ENCODE assay signal across 28 cellular contexts in genomic region chr1:114728553-114728952, GRCh38. TPM values are rescaled to one million over a fixed set of nuclear protein-coding genes. Genes with fewer than 3 reads are reported as not detected.
DNase-seq lines count a peak whose midpoint lies in the region; ATAC-seq and TF ChIP-seq lines count a peak whose summit lies in the region.
"Had no signal": no experiment of that assay in that cellular context is flagged by ENCODE, and none has a peak within 500 bp of the region (broad histone marks: within the 10 kb centered on the region; RNA-seq: fewer than 3 reads in every experiment).

No MANE protein-coding gene starts in this region.

- no peaks in the 10 kb centered on the region for H3K27me3 Mint-ChIP-seq in activated CD4-positive, alpha-beta T cell treated with anti-CD3 and anti-CD28 coated beads for 36 hours
- H3K27me3 Mint-ChIP-seq in activated CD4-positive, alpha-beta T cell treated with anti-CD3 and anti-CD28 coated beads, Interleukin-2, amount 10 ng/mL, durations not matched to agents 7 days and 5 days = no peaks in the 10 kb centered on the region
- H3K27me3 Mint-ChIP-seq in CD4-positive, alpha-beta memory T cell = no peaks in the 10 kb centered on the region
- H3K27me3 Mint-ChIP-seq in activated naive CD8-positive, alpha-beta T cell treated with anti-CD3 and anti-CD28 coated beads for 36 hours = no peaks in the 10 kb centered on the region
- H3K27me3 Mint-ChIP-seq in progenitor cell of endocrine pancreas = no peaks in the 10 kb centered on the region
- H3K27me3 Mint-ChIP-seq: B cell; CD8-positive, alpha-beta memory T cell had no signal

- intact Hi-C loops in activated CD4-positive, alpha-beta T cell treated with anti-CD3 and anti-CD28 coated beads for 36 hours (cut with DNase I, micrococcal nuclease) = no loop called here
- intact Hi-C loops in CD4-positive, alpha-beta memory T cell (cut with micrococcal nuclease) = no loop called here

- CTCF ChIA-PET in activated CD4-positive, alpha-beta T cell treated with anti-CD3 and anti-CD28 coated beads for 36 hours (lab: Charles Lee) = interaction anchor here (1.0 kb wide), 2 partner anchors 9 to 47 kb away, joined by 3 read pairs; no protein-coding TSS in a partner anchor
- CTCF ChIA-PET in activated CD4-positive, alpha-beta T cell treated with anti-CD3 and anti-CD28 coated beads, Interleukin-2, amount 10 ng/mL, durations not matched to agents 7 days and 5 days (lab: Charles Lee) = interaction anchor here (1.2 to 1.3 kb wide), 2 partner anchors 9 to 17 kb away, joined by 3 to 5 read pairs; no protein-coding TSS in a partner anchor
- CTCF ChIA-PET in CD4-positive, alpha-beta memory T cell (lab: Charles Lee; ENCODE audit: partially characterized antibody) = no interaction called here

- no peak overlapping the region for H3K4me3 ChIP-seq in CD4-positive, alpha-beta memory T cell (ENCODE audit: low read length in 2 of 2)

- TF ChIP-seq CTCF in progenitor cell of endocrine pancreas (IDR thresholded peaks at IDR 0.05; ENCODE audit: unreplicated experiment) = no peak

- H3K36me3 Mint-ChIP-seq in activated CD4-positive, alpha-beta T cell treated with anti-CD3 and anti-CD28 coated beads for 36 hours (ENCODE audit: low read depth) = peaks cover 71% of the 10 kb centered on the region
- H3K36me3 Mint-ChIP-seq in activated CD4-positive, alpha-beta T cell treated with anti-CD3 and anti-CD28 coated beads, Interleukin-2, amount 10 ng/mL, durations not matched to agents 7 days and 5 days (ENCODE audit: low read depth) = peaks cover 76% of the 10 kb centered on the region
- H3K36me3 Mint-ChIP-seq in CD4-positive, alpha-beta memory T cell = peaks cover 65 to 90% of the 10 kb centered on the region in 2 donors
- peaks cover 41% of the 10 kb centered on the region for H3K36me3 Mint-ChIP-seq in activated naive CD8-positive, alpha-beta T cell treated with anti-CD3 and anti-CD28 coated beads for 36 hours
- peaks cover 40% of the 10 kb centered on the region for H3K36me3 Mint-ChIP-seq in progenitor cell of endocrine pancreas (ENCODE audit: insufficient read depth)

- no peaks in the 10 kb centered on the region for H3K27me3 ChIP-seq in CD4-positive, alpha-beta memory T cell (ENCODE audit: insufficient read depth, low read length)

- H3K4me1 Mint-ChIP-seq in activated CD4-positive, alpha-beta T cell treated with anti-CD3 and anti-CD28 coated beads for 36 hours = peaks cover 10% of the 10 kb centered on the region
- H3K4me1 Mint-ChIP-seq in activated CD4-positive, alpha-beta T cell treated with anti-CD3 and anti-CD28 coated beads, Interleukin-2, amount 10 ng/mL, durations not matched to agents 7 days and 5 days = peaks cover 5% of the 10 kb centered on the region
- H3K4me1 Mint-ChIP-seq in CD4-positive, alpha-beta memory T cell = peaks cover 4 to 10% (median 6%) of the 10 kb centered on the region in 4 donors
- peaks cover 9% of the 10 kb centered on the region for H3K4me1 Mint-ChIP-seq in activated naive CD8-positive, alpha-beta T cell treated with anti-CD3 and anti-CD28 coated beads for 36 hours
- no peaks in the 10 kb centered on the region for H3K4me1 Mint-ChIP-seq in progenitor cell of endocrine pancreas (ENCODE audit: low read depth)
- H3K4me1 Mint-ChIP-seq: B cell had no signal

- no peak overlapping the region for H3K4me3 Mint-ChIP-seq in activated CD4-positive, alpha-beta T cell treated with anti-CD3 and anti-CD28 coated beads for 36 hours
- no peak overlapping the region for H3K4me3 Mint-ChIP-seq in activated CD4-positive, alpha-beta T cell treated with anti-CD3 and anti-CD28 coated beads, Interleukin-2, amount 10 ng/mL, durations not matched to agents 7 days and 5 days
- no peak overlapping the region for H3K4me3 Mint-ChIP-seq in CD4-positive, alpha-beta memory T cell
- H3K4me3 Mint-ChIP-seq in activated naive CD8-positive, alpha-beta T cell treated with anti-CD3 and anti-CD28 coated beads for 36 hours = no peak overlapping the region
- H3K4me3 Mint-ChIP-seq in progenitor cell of endocrine pancreas (ENCODE audit: low read depth) = no peak overlapping the region
- H3K4me3 Mint-ChIP-seq: B cell; CD8-positive, alpha-beta memory T cell had no signal

- peak overlapping the region; percentile 13 for H3K27ac Mint-ChIP-seq in activated CD4-positive, alpha-beta T cell treated with anti-CD3 and anti-CD28 coated beads for 36 hours
- no peak overlapping the region for H3K27ac Mint-ChIP-seq in activated CD4-positive, alpha-beta T cell treated with anti-CD3 and anti-CD28 coated beads, Interleukin-2, amount 10 ng/mL, durations not matched to agents 7 days and 5 days
- H3K27ac Mint-ChIP-seq in CD4-positive, alpha-beta memory T cell = peak overlapping the region in 5 of 7 donors; percentile 17 to 72 (median 37)
- H3K27ac Mint-ChIP-seq in activated naive CD8-positive, alpha-beta T cell treated with anti-CD3 and anti-CD28 coated beads for 36 hours = peak overlapping the region; percentile 62
- H3K27ac Mint-ChIP-seq in progenitor cell of endocrine pancreas = peak overlapping the region; percentile 60
- H3K27ac Mint-ChIP-seq: B cell had no signal

- H3K27ac ChIP-seq in CD4-positive, alpha-beta memory T cell (ENCODE audit: low read depth, low read length) = no peak overlapping the region
- H3K27ac ChIP-seq: 22Rv1, C4-2B, HL-60 had no signal

- POLR2A ChIA-PET in activated CD4-positive, alpha-beta T cell treated with anti-CD3 and anti-CD28 coated beads for 36 hours (lab: Charles Lee) = no interaction called here
- POLR2A ChIA-PET in activated CD4-positive, alpha-beta T cell treated with anti-CD3 and anti-CD28 coated beads, Interleukin-2, amount 10 ng/mL, durations not matched to agents 7 days and 5 days (lab: Charles Lee) = no interaction called here
- POLR2A ChIA-PET in CD4-positive, alpha-beta memory T cell (lab: Charles Lee; ENCODE audit: partially characterized antibody) = no interaction called here

- no peaks in the 10 kb centered on the region for H3K9me3 ChIP-seq in CD4-positive, alpha-beta memory T cell (ENCODE audit: control insufficient read depth in 1 of 2, low read length in 2 of 2)

- DNase-seq in activated CD4-positive, alpha-beta T cell treated with anti-CD3 and anti-CD28 coated beads for 36 hours = no peak
- no peak for DNase-seq in activated CD4-positive, alpha-beta T cell treated with anti-CD3 and anti-CD28 coated beads, Interleukin-2, amount 10 ng/mL, durations not matched to agents 7 days and 5 days
- no peak for DNase-seq in CD4-positive, alpha-beta memory T cell
- DNase-seq in activated naive CD8-positive, alpha-beta T cell treated with anti-CD3 and anti-CD28 coated beads for 36 hours = no peak
- DNase-seq in progenitor cell of endocrine pancreas (ENCODE audit: low spot score, unreplicated experiment) = no peak
- DNase-seq in NCI-H82 treated with DMSO at 0.1 percent for 48 hours (lab: John Stamatoyannopoulos, UW; ENCODE audit: unreplicated experiment) = no peak
- DNase-seq in nucleus accumbens (lab: John Stamatoyannopoulos, UW) = no peak
- DNase-seq: CD8-positive, alpha-beta memory T cell; DMS79 treated with DMSO at 0.1 percent for 48 hours; GF-D8; Kasumi-1; NCI-H1105 treated with DMSO at 0.1 percent for 48 hours; NCI-H146; NCI-H1930; NCI-H2107; NCI-H446; NCI-H524 treated with DMSO at 0.1 percent for 48 hours; NCI-H774; NK-92 treated with Interleukin-12 subunit alpha and Interleukin-12 subunit beta, amount 100 ng/mL, for 24 hours; PC-3 had no signal

- no peaks in the 10 kb centered on the region for H3K4me1 ChIP-seq in CD4-positive, alpha-beta memory T cell (ENCODE audit: insufficient read depth, low read length)

- ATAC-seq in activated CD4-positive, alpha-beta T cell treated with anti-CD3 and anti-CD28 coated beads for 36 hours = no peak
- ATAC-seq in HG02973 (IDR thresholded peaks at IDR 0.05; ENCODE audit: unreplicated experiment) = no peak
- ATAC-seq: HCT116, PC-3 had no signal

- H3K9me3 Mint-ChIP-seq in activated CD4-positive, alpha-beta T cell treated with anti-CD3 and anti-CD28 coated beads for 36 hours (ENCODE audit: low read depth) = no peaks in the 10 kb centered on the region
- H3K9me3 Mint-ChIP-seq in activated CD4-positive, alpha-beta T cell treated with anti-CD3 and anti-CD28 coated beads, Interleukin-2, amount 10 ng/mL, durations not matched to agents 7 days and 5 days = no peaks in the 10 kb centered on the region
- H3K9me3 Mint-ChIP-seq in CD4-positive, alpha-beta memory T cell = no peaks in the 10 kb centered on the region
- H3K9me3 Mint-ChIP-seq in activated naive CD8-positive, alpha-beta T cell treated with anti-CD3 and anti-CD28 coated beads for 36 hours = no peaks in the 10 kb centered on the region
- no peaks in the 10 kb centered on the region for H3K9me3 Mint-ChIP-seq in progenitor cell of endocrine pancreas (ENCODE audit: low read depth)
- H3K9me3 Mint-ChIP-seq: CD8-positive, alpha-beta memory T cell had no signal

- H3K36me3 ChIP-seq in CD4-positive, alpha-beta memory T cell (ENCODE audit: insufficient read depth, low read length) = peaks cover 94% of the 10 kb centered on the region

RNA-seq across cellular contexts. Expression of gene NRAS, which starts 12.0 kb away (rescaled TPM):
- 10 to 100 TPM; 53.0 to 55.0 TPM for total RNA-seq in activated CD4-positive, alpha-beta T cell treated with anti-CD3 and anti-CD28 coated beads for 36 hours
- 10 to 100 TPM; 45.4 to 52.4 TPM for total RNA-seq in activated CD4-positive, alpha-beta T cell treated with anti-CD3 and anti-CD28 coated beads, Interleukin-2, amount 10 ng/mL, durations not matched to agents 7 days and 5 days
- total RNA-seq in CD4-positive, alpha-beta memory T cell = 10 to 100 TPM; 22.0 to 22.3 TPM
- 10 to 100 TPM; 18.0 to 29.3 TPM for polyA plus RNA-seq in CD4-positive, alpha-beta memory T cell
- 10 to 100 TPM; 67.7 to 69.4 TPM for total RNA-seq in activated naive CD8-positive, alpha-beta T cell treated with anti-CD3 and anti-CD28 coated beads for 36 hours
- 58.9 and 59.1 TPM in 2 replicates for total RNA-seq in progenitor cell of endocrine pancreas

RNA-seq across cellular contexts. Expression of gene CSDE1, which starts 29.2 kb away (rescaled TPM):
- total RNA-seq in activated CD4-positive, alpha-beta T cell treated with anti-CD3 and anti-CD28 coated beads for 36 hours = 100 to 1,000 TPM; 458 to 553 TPM
- 100 to 1,000 TPM; 381 to 439 TPM for total RNA-seq in activated CD4-positive, alpha-beta T cell treated with anti-CD3 and anti-CD28 coated beads, Interleukin-2, amount 10 ng/mL, durations not matched to agents 7 days and 5 days
- total RNA-seq in CD4-positive, alpha-beta memory T cell = 100 to 1,000 TPM; 530 to 559 TPM
- polyA plus RNA-seq in CD4-positive, alpha-beta memory T cell = 100 to 1,000 TPM; 391 to 444 TPM
- total RNA-seq in activated naive CD8-positive, alpha-beta T cell treated with anti-CD3 and anti-CD28 coated beads for 36 hours = 100 to 1,000 TPM; 519 to 530 TPM
- 606 and 628 TPM in 2 replicates for total RNA-seq in progenitor cell of endocrine pancreas

RNA-seq across cellular contexts. Expression of gene AMPD1, which starts 33.2 kb away (rescaled TPM):
- total RNA-seq in activated CD4-positive, alpha-beta T cell treated with anti-CD3 and anti-CD28 coated beads for 36 hours = under 1 TPM in 1 of 2 experiments, not detected in 1; 0.23 TPM
- not detected for total RNA-seq in activated CD4-positive, alpha-beta T cell treated with anti-CD3 and anti-CD28 coated beads, Interleukin-2, amount 10 ng/mL, durations not matched to agents 7 days and 5 days
- not detected for total RNA-seq in CD4-positive, alpha-beta memory T cell
- polyA plus RNA-seq in CD4-positive, alpha-beta memory T cell = not detected
- total RNA-seq in activated naive CD8-positive, alpha-beta T cell treated with anti-CD3 and anti-CD28 coated beads for 36 hours = not detected
- not detected in 2 replicates for total RNA-seq in progenitor cell of endocrine pancreas
- total RNA-seq: B cell; CD8-positive, alpha-beta memory T cell; H4; M059J; PC-3 had no signal
- polyA plus RNA-seq: CD8-positive, alpha-beta memory T cell had no signal

RNA-seq across cellular contexts. Expression of gene SIKE1, which starts 51.9 kb away (rescaled TPM):
- 10 to 100 TPM; 56.9 to 67.2 TPM for total RNA-seq in activated CD4-positive, alpha-beta T cell treated with anti-CD3 and anti-CD28 coated beads for 36 hours
- 10 to 100 TPM; 59.4 to 65.0 TPM for total RNA-seq in activated CD4-positive, alpha-beta T cell treated with anti-CD3 and anti-CD28 coated beads, Interleukin-2, amount 10 ng/mL, durations not matched to agents 7 days and 5 days
- 10 to 100 TPM; 66.6 to 67.1 TPM for total RNA-seq in CD4-positive, alpha-beta memory T cell
- polyA plus RNA-seq in CD4-positive, alpha-beta memory T cell = 10 to 100 TPM; 35.4 to 36.8 TPM
- 10 to 100 TPM; 73.3 to 74.9 TPM for total RNA-seq in activated naive CD8-positive, alpha-beta T cell treated with anti-CD3 and anti-CD28 coated beads for 36 hours
- 52.0 and 60.0 TPM in 2 replicates for total RNA-seq in progenitor cell of endocrine pancreas

RNA-seq across cellular contexts. Expression of gene DENND2C, which starts 58.7 kb away (rescaled TPM):
- total RNA-seq in activated CD4-positive, alpha-beta T cell treated with anti-CD3 and anti-CD28 coated beads for 36 hours = under 1 TPM; 0.65 to 0.73 TPM
- under 1 TPM; 0.12 to 0.15 TPM for total RNA-seq in activated CD4-positive, alpha-beta T cell treated with anti-CD3 and anti-CD28 coated beads, Interleukin-2, amount 10 ng/mL, durations not matched to agents 7 days and 5 days
- total RNA-seq in CD4-positive, alpha-beta memory T cell = under 1 TPM; 0.76 to 0.78 TPM
- polyA plus RNA-seq in CD4-positive, alpha-beta memory T cell = under 1 TPM; 0.45 to 0.56 TPM
- total RNA-seq in activated naive CD8-positive, alpha-beta T cell treated with anti-CD3 and anti-CD28 coated beads for 36 hours = under 1 TPM; 0.50 to 0.91 TPM
- 10.4 and 10.6 TPM in 2 replicates for total RNA-seq in progenitor cell of endocrine pancreas
